Comparison of ENCODE assay signal across 1 cellular context in the genomic region with DNA sequence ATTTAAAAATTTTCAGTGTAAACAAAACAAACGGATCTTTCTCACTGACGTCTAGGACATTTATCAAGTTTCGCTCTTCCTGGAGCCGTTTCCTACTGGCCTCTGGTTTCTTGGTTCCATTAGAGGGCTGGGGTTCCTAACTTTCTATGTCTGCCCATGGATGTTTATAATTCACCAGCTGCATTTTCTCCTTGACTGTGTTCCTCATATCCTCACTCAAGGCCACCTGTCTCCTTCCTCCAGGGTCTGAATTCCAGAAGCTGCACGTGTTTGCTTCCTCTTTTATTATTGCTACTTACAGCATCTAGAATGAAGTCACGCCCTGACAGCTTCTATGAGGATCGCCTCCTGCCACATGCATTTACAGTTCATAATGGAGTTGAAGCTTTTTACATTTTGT.
A peak's percentile ranks its signal among the peaks of the same experiment; 100 is the strongest.
TF ChIP-seq lines count a peak whose summit lies in the region.

No MANE protein-coding gene starts in this region.

TF ChIP-seq in endothelial cell of umbilical vein, 7 proteins besides CTCF, POLR2A, EP300 and RAD21:
- TF ChIP-seq MAX (IDR thresholded peaks at IDR 0.05; ENCODE audit: insufficient read depth, insufficient read length) (peak; percentile 70), POLR2AphosphoS5 (IDR thresholded peaks at IDR 0.05; ENCODE audit: insufficient read depth, low read depth, low read length) (no peak)
TF ChIP-seq in endothelial cell of umbilical vein: peak in this region for 1.
